ENCODE assay signal across 2 cellular contexts in genomic region chr11:63586451-63587166, GRCh38.
A peak's percentile ranks its signal among the peaks of the same experiment; 100 is the strongest.
TF ChIP-seq lines count a peak whose summit lies in the region.

No MANE protein-coding gene starts in this region.

TF ChIP-seq in GM23338, 12 proteins besides CTCF, POLR2A, EP300 and RAD21:
- TF ChIP-seq ZNF114 (CRISPR knock-in tag; IDR thresholded peaks at IDR 0.05) (no peak), STAT1 (IDR thresholded peaks at IDR 0.05; ENCODE audit: unreplicated experiment) (no peak), REST (IDR thresholded peaks at IDR 0.05; ENCODE audit: unreplicated experiment) (no peak), ZNF331 (CRISPR knock-in tag; IDR thresholded peaks at IDR 0.05; ENCODE audit: low read depth) (no peak), EZH2 (IDR thresholded peaks at IDR 0.05; ENCODE audit: low read depth, unreplicated experiment) (no peak), POLR2AphosphoS5 (IDR thresholded peaks at IDR 0.05; ENCODE audit: low read depth) (no peak), CREB1 (CRISPR knock-in tag; IDR thresholded peaks at IDR 0.05; ENCODE audit: low read depth) (no peak), EZH2phosphoT487 (IDR thresholded peaks at IDR 0.05; ENCODE audit: unreplicated experiment) (no peak)

TF ChIP-seq in K562, 482 proteins besides CTCF, POLR2A, EP300 and RAD21:
- TF ChIP-seq ATF3 (IDR thresholded peaks at IDR 0.05) (peak; percentile 43; the same call in 1 of the 2 replicates), ATF3 (CRISPR knock-in tag; conservative IDR thresholded peaks at IDR 0.05) (no peak), CEBPZ (IDR thresholded peaks at IDR 0.05; ENCODE audit: borderline replicate concordance, low read depth, low read length) (no peak)
